Comparison of ENCODE assay signal across 17 cellular contexts in genomic region chr6:45115696-45116095, GRCh38.
DNase-seq lines count a peak whose midpoint lies in the region; FAIRE-seq and TF ChIP-seq lines count a peak whose summit lies in the region.
"Had no signal": no experiment of that assay in that cellular context is flagged by ENCODE, and none has a peak within 500 bp of the region (broad histone marks: within the 10 kb centered on the region; RNA-seq: fewer than 3 reads in every experiment).

No MANE protein-coding gene starts in this region.

- H3K4me1 ChIP-seq in KMS-11 (ENCODE audit: low read depth, poor library complexity, severe bottlenecking): peaks cover 33% of the 10 kb centered on the region
- H3K4me1 ChIP-seq in mesodermal cell (ENCODE audit: control insufficient read depth, insufficient read depth, low read length, poor library complexity, severe bottlenecking): peaks cover 17% of the 10 kb centered on the region
- H3K4me1 ChIP-seq: stomach had no signal

- H3K4me3 ChIP-seq in KMS-11 (IDR thresholded peaks at IDR 0.05; ENCODE audit: insufficient read depth, low read depth, low read length) (no peak overlapping the region), bronchial epithelial cell (ENCODE audit: low read depth, low read length) (no peak overlapping the region), mesodermal cell (ENCODE audit: extremely low read depth, insufficient read depth, low read length, poor library complexity, severe bottlenecking) (no peak overlapping the region)
- H3K4me3 ChIP-seq: hepatocyte, stomach had no signal

- no peaks in the 10 kb centered on the region for H3K79me2 ChIP-seq in KMS-11 (ENCODE audit: insufficient read depth, low read depth)
- H3K79me2 ChIP-seq: hepatocyte had no signal

- no peak overlapping the region for H2AFZ ChIP-seq in KMS-11 (ENCODE audit: low read depth)
- H2AFZ ChIP-seq: hepatocyte had no signal

- peak overlapping the region; percentile 40; the same call in 1 of the 2 replicates for H3K4me2 ChIP-seq in KMS-11
- H3K4me2 ChIP-seq: hepatocyte had no signal

- 80% methylated on average over 1 of the region's 3 CpGs for WGBS in mesodermal cell (ENCODE audit: insufficient coverage in 2 of 2), 2 experiments

- DNase-seq in Daoy (ENCODE audit: low read depth) (peak; percentile 23), bronchial epithelial cell (ENCODE audit: low read depth) (peak; percentile 14), erythroblast (lab: John Stamatoyannopoulos, UW) (no peak), NCI-H345 (lab: John Stamatoyannopoulos, UW) (no peak), GM13977 (ENCODE audit: low spot score) (no peak), NCI-H510A treated with DMSO at 0.1 percent for 48 hours (lab: John Stamatoyannopoulos, UW) (no peak)
- DNase-seq: activated CD4-positive, alpha-beta T cell treated with anti-CD3 and anti-CD28 coated beads for 48 hours; effector CD8-positive, alpha-beta T cell; GDM1; MM.1S; nephron progenitor cell; stomach; T-cell had no signal

- FAIRE-seq in bronchial epithelial cell (lab: Jason Lieb, UNC): no peak
- FAIRE-seq: H54 had no signal

- no peak overlapping the region for H3K27ac ChIP-seq in KMS-11
- H3K27ac ChIP-seq in mesodermal cell (ENCODE audit: low read depth, low read length, severe bottlenecking): peak overlapping the region; percentile 88
- H3K27ac ChIP-seq: hepatocyte, stomach had no signal

- TF ChIP-seq CTCF in KMS-11 (conservative IDR thresholded peaks at IDR 0.05; ENCODE audit: low read depth, low read length) (no peak), bronchial epithelial cell (IDR thresholded peaks at IDR 0.05; ENCODE audit: insufficient read depth, low read length, severe bottlenecking) (no peak), GM13977 (IDR thresholded peaks at IDR 0.05; ENCODE audit: extremely low read depth, insufficient read depth, missing control alignments) (no peak)

- H3K9me3 ChIP-seq in mesodermal cell (ENCODE audit: control insufficient read depth, low read length): no peaks in the 10 kb centered on the region
- H3K9me3 ChIP-seq: stomach had no signal

- TF ChIP-seq POLR2A in erythroblast (IDR thresholded peaks at IDR 0.05; ENCODE audit: low read length): no peak

- no peaks in the 10 kb centered on the region for H3K36me3 ChIP-seq in KMS-11 (ENCODE audit: insufficient read depth)
- H3K36me3 ChIP-seq in bronchial epithelial cell (ENCODE audit: control insufficient read depth, insufficient read depth, low read length): no peaks in the 10 kb centered on the region
- H3K36me3 ChIP-seq in mesodermal cell (ENCODE audit: control insufficient read depth, insufficient read depth, low read length): no peaks in the 10 kb centered on the region
- H3K36me3 ChIP-seq: stomach had no signal

- H4K20me1 ChIP-seq in KMS-11 (ENCODE audit: insufficient read depth): no peaks in the 10 kb centered on the region

- H3K27me3 ChIP-seq in KMS-11 (ENCODE audit: insufficient read depth, low read depth) (no peaks in the 10 kb centered on the region), bronchial epithelial cell (ENCODE audit: control insufficient read depth, insufficient read depth, low read length) (no peaks in the 10 kb centered on the region)
- H3K27me3 ChIP-seq: hepatocyte, stomach had no signal

- in situ Hi-C loops in GM13977 (cut with MboI; ENCODE audit: low pct_unique_long_range_greater_than_20kb, low sequenced_read_pairs, unreplicated experiment): no loop called here

- H3K9ac ChIP-seq in KMS-11: no peak overlapping the region

Comparison
In these comparisons a context has a peak if more than half of its experiments do, and no peak if none do; other contexts are left out.
1. DNase-seq: peak in Daoy (single experiment) and bronchial epithelial cell (single experiment); none in erythroblast (0 of 2), NCI-H345 (single experiment), GM13977 (single experiment) and NCI-H510A treated with DMSO at 0.1 percent for 48 hours (single experiment).